8 cellular contexts compared by ENCODE assay signal in the genomic region with DNA sequence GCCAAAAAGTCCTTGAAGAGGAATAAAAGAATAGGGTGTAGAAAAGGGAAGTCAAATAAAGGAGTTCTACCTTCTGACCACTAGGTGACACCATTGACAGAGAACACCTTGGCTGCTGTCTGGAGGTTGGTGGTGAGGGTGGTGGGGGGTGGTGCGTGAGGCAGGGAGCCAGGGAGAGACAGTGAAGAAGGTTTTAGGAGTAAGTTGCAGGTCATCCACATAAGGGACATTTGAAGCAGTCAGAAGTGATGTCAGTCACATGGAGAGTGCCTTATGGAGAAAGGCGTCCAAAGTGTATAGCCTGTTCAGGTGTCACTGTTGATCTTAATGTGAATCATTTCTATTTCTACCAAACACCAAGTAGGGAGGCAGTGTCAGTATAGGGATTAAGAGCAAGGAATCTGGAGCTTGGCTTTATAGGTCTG.
DNase-seq lines count a peak whose midpoint lies in the region; ATAC-seq and TF ChIP-seq lines count a peak whose summit lies in the region.

No MANE protein-coding gene starts in this region.

- H3K36me3 Mint-ChIP-seq in CD4-positive, alpha-beta T cell (ENCODE audit: low read depth): no peaks in the 10 kb centered on the region

- no peak overlapping the region for H3K27ac Mint-ChIP-seq in CD4-positive, alpha-beta T cell

- peak; percentile 86 for TF ChIP-seq RAD21 in Ishikawa (IDR thresholded peaks at IDR 0.05; ENCODE audit: low read depth)

- no peak overlapping the region for H3K27ac ChIP-seq in DND-41 (ENCODE audit: low read length)
- H3K27ac ChIP-seq in gastrocnemius medialis: no peak overlapping the region
- H3K27ac ChIP-seq in CD4-positive, alpha-beta T cell (ENCODE audit: low read depth, low read length): no peak overlapping the region

- H3K9me3 Mint-ChIP-seq in CD4-positive, alpha-beta T cell: no peaks in the 10 kb centered on the region

- no peak for TF ChIP-seq POLR2A in gastrocnemius medialis (IDR thresholded peaks at IDR 0.05)

- H3K9me3 ChIP-seq in DND-41 (ENCODE audit: insufficient read depth, low read length, severe bottlenecking): no peaks in the 10 kb centered on the region
- no peaks in the 10 kb centered on the region for H3K9me3 ChIP-seq in gastrocnemius medialis
- no peaks in the 10 kb centered on the region for H3K9me3 ChIP-seq in CD4-positive, alpha-beta T cell (ENCODE audit: control insufficient read depth, low read length)

- intact Hi-C loops in gastrocnemius medialis (cut with DNase I; ENCODE audit: low total_unique reads): loop anchor here (10.0 kb wide), 1 partner anchor 742 kb away; no protein-coding TSS in a partner anchor
- intact Hi-C loops in CD4-positive, alpha-beta T cell (cut with DNase I, micrococcal nuclease): no loop called here

- TF ChIP-seq CTCF in DND-41 (IDR thresholded peaks at IDR 0.05; ENCODE audit: borderline replicate concordance, extremely low read depth, low read length, poor library complexity, severe bottlenecking) (peak; percentile 69), fibroblast of the aortic adventitia (IDR thresholded peaks at IDR 0.05; ENCODE audit: insufficient read depth, low read length) (peak; percentile 77), gastrocnemius medialis (IDR thresholded peaks at IDR 0.05 in 4 of 5, conservative IDR thresholded peaks at IDR 0.05 in 1 of 5) (peak in 4 of 5 experiments; percentile 22 to 42 (median 32))
- TF ChIP-seq CTCF in CD4-positive, alpha-beta T cell (IDR thresholded peaks at IDR 0.05): no peak

- no peaks in the 10 kb centered on the region for H4K20me1 ChIP-seq in DND-41 (ENCODE audit: insufficient read depth, low read length)

- H3K4me1 Mint-ChIP-seq in CD4-positive, alpha-beta T cell (ENCODE audit: low read depth): no peaks in the 10 kb centered on the region

- no peaks in the 10 kb centered on the region; the same call in 1 of the 2 replicates for H3K36me3 ChIP-seq in DND-41 (ENCODE audit: insufficient read depth, low read length)
- H3K36me3 ChIP-seq in gastrocnemius medialis: no peaks in the 10 kb centered on the region

- DNase-seq in DND-41 (peak; percentile 42), fibroblast of the aortic adventitia (ENCODE audit: low read depth) (peak; percentile 63), gastrocnemius medialis (no peak)
- no peak for DNase-seq in CD4-positive, alpha-beta T cell

- in situ Hi-C loops in gastrocnemius medialis (cut with MboI; ENCODE audit: low sequenced_read_pairs in 4 of 4): no loop called here

- H3K4me1 ChIP-seq in DND-41 (ENCODE audit: insufficient read depth, low read length) (no peaks in the 10 kb centered on the region), gastrocnemius medialis (no peaks in the 10 kb centered on the region)

- H3K27me3 ChIP-seq in DND-41 (ENCODE audit: insufficient read depth, low read length, poor library complexity) (no peaks in the 10 kb centered on the region), gastrocnemius medialis (no peaks in the 10 kb centered on the region)
- H3K27me3 ChIP-seq in CD4-positive, alpha-beta T cell (ENCODE audit: control insufficient read depth, insufficient read depth, low read length): no peaks in the 10 kb centered on the region

- no peak for TF ChIP-seq EP300 in Ishikawa (IDR thresholded peaks at IDR 0.05; ENCODE audit: borderline replicate concordance)

- H2AFZ ChIP-seq in DND-41 (ENCODE audit: low read depth, low read length): no peak overlapping the region

- no peak overlapping the region for H3K9ac ChIP-seq in DND-41 (ENCODE audit: low read depth, low read length)

- H3K79me2 ChIP-seq in DND-41 (ENCODE audit: insufficient read depth, low read length): no peaks in the 10 kb centered on the region; the same call in 1 of the 2 replicates

- H3K4me3 ChIP-seq in DND-41 (ENCODE audit: low read depth in 1 of 2, low read length in 2 of 2): no peak overlapping the region
- no peak overlapping the region for H3K4me3 ChIP-seq in fibroblast of the aortic adventitia (ENCODE audit: low read depth, low read length)
- no peak overlapping the region for H3K4me3 ChIP-seq in gastrocnemius medialis

- CTCF ChIA-PET in CD4-positive, alpha-beta T cell (lab: Charles Lee): no interaction called here

- no peak overlapping the region for H3K4me2 ChIP-seq in DND-41 (ENCODE audit: insufficient read depth, low read length)

- H3K4me3 Mint-ChIP-seq in CD4-positive, alpha-beta T cell: no peak overlapping the region

- POLR2A ChIA-PET in CD4-positive, alpha-beta T cell (lab: Charles Lee): no interaction called here

- ATAC-seq in DND-41 (ENCODE audit: insufficient read depth, low read depth) (peak; percentile 83), GM19395 (IDR thresholded peaks at IDR 0.05; ENCODE audit: unreplicated experiment) (peak; percentile 84), SK-N-SH treated with all-trans-retinoic acid at 6 μM for 48 hours (peak; percentile 84), gastrocnemius medialis (peak in 1 of 2 donors; percentile 36), GM18870 (IDR thresholded peaks at IDR 0.05; ENCODE audit: unreplicated experiment) (no peak)
- no peak for ATAC-seq in CD4-positive, alpha-beta T cell (ENCODE audit: poor library complexity)

- no peaks in the 10 kb centered on the region for H3K27me3 Mint-ChIP-seq in CD4-positive, alpha-beta T cell

TF ChIP-seq in Ishikawa, 13 proteins besides CTCF, POLR2A, EP300 and RAD21:
- TF ChIP-seq EGR1 (IDR thresholded peaks at IDR 0.05) (no peak), YY1 (IDR thresholded peaks at IDR 0.05; ENCODE audit: low read depth) (no peak)
- TF ChIP-seq, protein P1, sequence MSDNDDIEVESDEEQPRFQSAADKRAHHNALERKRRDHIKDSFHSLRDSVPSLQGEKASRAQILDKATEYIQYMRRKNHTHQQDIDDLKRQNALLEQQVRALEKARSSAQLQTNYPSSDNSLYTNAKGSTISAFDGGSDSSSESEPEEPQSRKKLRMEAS (IDR thresholded peaks at IDR 0.05): no peak

TF ChIP-seq in SK-N-SH treated with all-trans-retinoic acid at 6 μM for 48 hours, 23 proteins besides CTCF, POLR2A, EP300 and RAD21 (continues in another document):
- TF ChIP-seq ZNF565 (CRISPR knock-in tag; conservative IDR thresholded peaks at IDR 0.05; ENCODE audit: low read depth) (no peak), PPARA (CRISPR knock-in tag; IDR thresholded peaks at IDR 0.05; ENCODE audit: borderline replicate concordance) (no peak), ZNF70 (CRISPR knock-in tag; IDR thresholded peaks at IDR 0.05) (no peak), TOX (CRISPR knock-in tag; IDR thresholded peaks at IDR 0.05; ENCODE audit: borderline replicate concordance) (no peak), OSR1 (CRISPR knock-in tag; IDR thresholded peaks at IDR 0.05) (no peak), ISL1 (CRISPR knock-in tag; IDR thresholded peaks at IDR 0.05) (no peak), ZFP30 (CRISPR knock-in tag; IDR thresholded peaks at IDR 0.05) (no peak), SNAI2 (CRISPR knock-in tag; IDR thresholded peaks at IDR 0.05) (no peak), CREB5 (CRISPR knock-in tag; IDR thresholded peaks at IDR 0.05; ENCODE audit: low read depth) (no peak), ARNTL (CRISPR knock-in tag; IDR thresholded peaks at IDR 0.05; ENCODE audit: borderline replicate concordance, low read depth) (no peak), ZFP3 (CRISPR knock-in tag; IDR thresholded peaks at IDR 0.05) (no peak)
- TF ChIP-seq, protein P2, sequence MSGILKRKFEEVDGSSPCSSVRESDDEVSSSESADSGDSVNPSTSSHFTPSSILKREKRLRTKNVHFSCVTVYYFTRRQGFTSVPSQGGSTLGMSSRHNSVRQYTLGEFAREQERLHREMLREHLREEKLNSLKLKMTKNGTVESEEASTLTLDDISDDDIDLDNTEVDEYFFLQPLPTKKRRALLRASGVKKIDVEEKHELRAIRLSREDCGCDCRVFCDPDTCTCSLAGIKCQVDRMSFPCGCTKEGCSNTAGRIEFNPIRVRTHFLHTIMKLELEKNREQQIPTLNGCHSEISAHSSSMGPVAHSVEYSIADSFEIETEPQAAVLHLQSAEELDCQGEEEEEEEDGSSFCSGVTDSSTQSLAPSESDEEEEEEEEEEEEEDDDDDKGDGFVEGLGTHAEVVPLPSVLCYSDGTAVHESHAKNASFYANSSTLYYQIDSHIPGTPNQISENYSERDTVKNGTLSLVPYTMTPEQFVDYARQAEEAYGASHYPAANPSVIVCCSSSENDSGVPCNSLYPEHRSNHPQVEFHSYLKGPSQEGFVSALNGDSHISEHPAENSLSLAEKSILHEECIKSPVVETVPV (CRISPR knock-in tag; IDR thresholded peaks at IDR 0.05): no peak
- TF ChIP-seq, protein P3, sequence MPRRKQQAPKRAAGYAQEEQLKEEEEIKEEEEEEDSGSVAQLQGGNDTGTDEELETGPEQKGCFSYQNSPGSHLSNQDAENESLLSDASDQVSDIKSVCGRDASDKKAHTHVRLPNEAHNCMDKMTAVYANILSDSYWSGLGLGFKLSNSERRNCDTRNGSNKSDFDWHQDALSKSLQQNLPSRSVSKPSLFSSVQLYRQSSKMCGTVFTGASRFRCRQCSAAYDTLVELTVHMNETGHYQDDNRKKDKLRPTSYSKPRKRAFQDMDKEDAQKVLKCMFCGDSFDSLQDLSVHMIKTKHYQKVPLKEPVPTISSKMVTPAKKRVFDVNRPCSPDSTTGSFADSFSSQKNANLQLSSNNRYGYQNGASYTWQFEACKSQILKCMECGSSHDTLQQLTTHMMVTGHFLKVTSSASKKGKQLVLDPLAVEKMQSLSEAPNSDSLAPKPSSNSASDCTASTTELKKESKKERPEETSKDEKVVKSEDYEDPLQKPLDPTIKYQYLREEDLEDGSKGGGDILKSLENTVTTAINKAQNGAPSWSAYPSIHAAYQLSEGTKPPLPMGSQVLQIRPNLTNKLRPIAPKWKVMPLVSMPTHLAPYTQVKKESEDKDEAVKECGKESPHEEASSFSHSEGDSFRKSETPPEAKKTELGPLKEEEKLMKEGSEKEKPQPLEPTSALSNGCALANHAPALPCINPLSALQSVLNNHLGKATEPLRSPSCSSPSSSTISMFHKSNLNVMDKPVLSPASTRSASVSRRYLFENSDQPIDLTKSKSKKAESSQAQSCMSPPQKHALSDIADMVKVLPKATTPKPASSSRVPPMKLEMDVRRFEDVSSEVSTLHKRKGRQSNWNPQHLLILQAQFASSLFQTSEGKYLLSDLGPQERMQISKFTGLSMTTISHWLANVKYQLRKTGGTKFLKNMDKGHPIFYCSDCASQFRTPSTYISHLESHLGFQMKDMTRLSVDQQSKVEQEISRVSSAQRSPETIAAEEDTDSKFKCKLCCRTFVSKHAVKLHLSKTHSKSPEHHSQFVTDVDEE (CRISPR knock-in tag; IDR thresholded peaks at IDR 0.05): no peak

Comparison
In these comparisons a context has a peak if more than half of its experiments do, and no peak if none do; other contexts are left out.
1. ATAC-seq: peak in DND-41 (single experiment), GM19395 (single experiment) and SK-N-SH treated with all-trans-retinoic acid at 6 μM for 48 hours (single experiment); none in GM18870 (single experiment) and CD4-positive, alpha-beta T cell (single experiment).
2. DNase-seq: peak in DND-41 (single experiment) and fibroblast of the aortic adventitia (single experiment); none in gastrocnemius medialis (0 of 2) and CD4-positive, alpha-beta T cell (0 of 10).